ENCODE assay signal across 30 cellular contexts in genomic region chr2:80938463-80938862, GRCh38.
DNase-seq lines count a peak whose midpoint lies in the region; ATAC-seq, FAIRE-seq and TF ChIP-seq lines count a peak whose summit lies in the region.
"Had no signal": no experiment of that assay in that cellular context is flagged by ENCODE, and none has a peak within 500 bp of the region (broad histone marks: within the 10 kb centered on the region; RNA-seq: fewer than 3 reads in every experiment).

No MANE protein-coding gene starts in this region.

- CTCF ChIA-PET in HepG2 (lab: Yijun Ruan, JAX; ENCODE audit: low intra/inter-chr PET ratio, low total read pairs) (no interaction called here), A549 (lab: Yijun Ruan, JAX) (no interaction called here)

- TF ChIP-seq POLR2A in HepG2 (IDR thresholded peaks at IDR 0.05; ENCODE audit: insufficient read depth in 1 of 2, low read depth in 2 of 2, low read length in 2 of 2) (no peak), right lobe of liver (IDR thresholded peaks at IDR 0.05) (no peak), A549 (IDR thresholded peaks at IDR 0.05; ENCODE audit: low read length) (no peak)

- ATAC-seq in HepG2 (no peak), right lobe of liver (no peak), A549 (no peak)
- ATAC-seq: CD8-positive, alpha-beta T cell had no signal

- H3K36me3 ChIP-seq in HepG2 (replicated peaks in 1 of 2; ENCODE audit: control insufficient read depth in 1 of 2, insufficient read depth in 2 of 2, low read length in 2 of 2) = no peaks in the 10 kb centered on the region
- no peaks in the 10 kb centered on the region for H3K36me3 ChIP-seq in right lobe of liver
- H3K36me3 ChIP-seq: BE2C; BLaER1; BLaER1 treated with 17β-estradiol and CSF1 and Interleukin-3, amounts not matched to agents 10 nM and 100 nM had no signal

- no peaks in the 10 kb centered on the region for H3K79me2 ChIP-seq in HepG2 (ENCODE audit: insufficient read depth, low read length)

- no peak overlapping the region for H3K4me3 ChIP-seq in HepG2 (replicated peaks in 1 of 3; ENCODE audit: insufficient read depth in 1 of 3, low read depth in 2 of 3, low read length in 3 of 3)
- H3K4me3 ChIP-seq in right lobe of liver = no peak overlapping the region
- no peak overlapping the region for H3K4me3 ChIP-seq in A549
- H3K4me3 ChIP-seq: BLaER1; BLaER1 treated with 17β-estradiol and CSF1 and Interleukin-3, amounts not matched to agents 10 nM and 100 nM had no signal

- DNase-seq in HepG2 (ENCODE audit: low spot score) (no peak), right lobe of liver (no peak), A549 (ENCODE audit: low read depth in 1 of 2, low spot score in 1 of 2) (no peak), posterior vena cava (ENCODE audit: low spot score) (no peak)
- DNase-seq: 8988T; ACHN; AML-193; BE2C; C1 segment of cervical spinal cord; Caco-2; Calu3; CD4-positive, alpha-beta memory T cell; CD4-positive, alpha-beta T cell; CD4-positive, CD25-positive, alpha-beta regulatory T cell; CD8-positive, alpha-beta memory T cell; CD8-positive, alpha-beta T cell; COR-L47; DMS 273 treated with DMSO at 0.1 percent for 48 hours; DMS153; DMS53; DMS79; DMS79 treated with DMSO at 0.1 percent for 48 hours; DND-41; EL had no signal

- FAIRE-seq in HepG2 (lab: Jason Lieb, UNC) (no peak), A549 (lab: Jason Lieb, UNC) (no peak)
- FAIRE-seq: A204.1, D721Med had no signal

- no TSS peak for BruUV-seq in HepG2 (replicated peaks; lab: Mats Ljungman, UMichigan)

- H3K27me3 ChIP-seq in HepG2 (ENCODE audit: control insufficient read depth in 1 of 2, insufficient read depth in 2 of 2, low read length in 2 of 2) = no peaks in the 10 kb centered on the region
- H3K27me3 ChIP-seq in right lobe of liver = no peaks in the 10 kb centered on the region
- H3K27me3 ChIP-seq: BE2C; BLaER1; BLaER1 treated with 17β-estradiol and CSF1 and Interleukin-3, amounts not matched to agents 10 nM and 100 nM had no signal

- H3K9ac ChIP-seq in HepG2 (ENCODE audit: insufficient read depth, low read depth, low read length) = no peak overlapping the region
- H3K9ac ChIP-seq: BLaER1; BLaER1 treated with 17β-estradiol and CSF1 and Interleukin-3, amounts not matched to agents 10 nM and 100 nM had no signal

- TF ChIP-seq RAD21 in HepG2 (CRISPR knock-in tag; IDR thresholded peaks at IDR 0.05) = no peak
- no peak for TF ChIP-seq RAD21 in A549 (conservative IDR thresholded peaks at IDR 0.05 in 1 of 2, IDR thresholded peaks at IDR 0.05 in 1 of 2)

- H3K9me3 ChIP-seq in HepG2 (ENCODE audit: low read length) = peaks cover 90% of the 10 kb centered on the region
- no peaks in the 10 kb centered on the region for H3K9me3 ChIP-seq in right lobe of liver
- peaks cover 22% of the 10 kb centered on the region; the same call in 2 of the 3 replicates for H3K9me3 ChIP-seq in A549
- H3K9me3 ChIP-seq: BE2C; BLaER1; BLaER1 treated with 17β-estradiol and CSF1 and Interleukin-3, amounts not matched to agents 10 nM and 100 nM; Caco-2 had no signal

- H2AFZ ChIP-seq in HepG2 (ENCODE audit: low read length) = no peak overlapping the region

- TF ChIP-seq EP300 in HepG2 (IDR thresholded peaks at IDR 0.05; ENCODE audit: low read depth in 2 of 2, low read length in 2 of 2) (no peak), HepG2 (CRISPR knock-in tag; IDR thresholded peaks at IDR 0.05; ENCODE audit: borderline replicate concordance) (no peak), A549 (IDR thresholded peaks at IDR 0.05) (no peak)

- H3K27ac ChIP-seq in HepG2 (ENCODE audit: extremely low read length, insufficient read depth, low read length) = no peak overlapping the region
- H3K27ac ChIP-seq in right lobe of liver = no peak overlapping the region
- H3K27ac ChIP-seq in A549 = no peak overlapping the region
- H3K27ac ChIP-seq: 22Rv1; BLaER1; BLaER1 treated with 17β-estradiol and CSF1 and Interleukin-3, amounts not matched to agents 10 nM and 100 nM; C4-2B had no signal

- H3K4me1 ChIP-seq in HepG2 (ENCODE audit: insufficient read depth, low read length) = no peaks in the 10 kb centered on the region
- H3K4me1 ChIP-seq in right lobe of liver = no peaks in the 10 kb centered on the region
- no peaks in the 10 kb centered on the region for H3K4me1 ChIP-seq in A549
- H3K4me1 ChIP-seq: BE2C; BLaER1; BLaER1 treated with 17β-estradiol and CSF1 and Interleukin-3, amounts not matched to agents 10 nM and 100 nM; Caco-2 had no signal

- H3K4me2 ChIP-seq in HepG2 (ENCODE audit: low read depth, low read length) (no peak overlapping the region), A549 (no peak overlapping the region)
- H3K4me2 ChIP-seq: BLaER1; BLaER1 treated with 17β-estradiol and CSF1 and Interleukin-3, amounts not matched to agents 10 nM and 100 nM had no signal

- in situ Hi-C loops in HepG2 (cut with HindIII; ENCODE audit: extremely low pct_ligation_motif_present, low pct_unique_long_range_greater_than_20kb) = no loop called here

- intact Hi-C loops in HepG2 (cut with micrococcal nuclease; ENCODE audit: unreplicated experiment) (no loop called here), right lobe of liver (cut with DNase I) (no loop called here), posterior vena cava (cut with DNase I) (no loop called here)

- H4K20me1 ChIP-seq in HepG2 (ENCODE audit: insufficient read depth, low read length) = no peaks in the 10 kb centered on the region
- H4K20me1 ChIP-seq: BLaER1; BLaER1 treated with 17β-estradiol and CSF1 and Interleukin-3, amounts not matched to agents 10 nM and 100 nM had no signal

- TF ChIP-seq CTCF in HepG2 (CRISPR knock-in tag; IDR thresholded peaks at IDR 0.05) (no peak), right lobe of liver (IDR thresholded peaks at IDR 0.05) (no peak), A549 (IDR thresholded peaks at IDR 0.05) (no peak)

- POLR2A ChIA-PET in HepG2 (lab: Yijun Ruan, JAX) (no interaction called here), A549 (lab: Yijun Ruan, JAX) (no interaction called here)

- 5% methylated on average over 3 of the region's 3 CpGs for WGBS in HepG2 (ENCODE audit: low lambda C conversion rate)
- 40% methylated on average over 3 of the region's 3 CpGs for WGBS in right lobe of liver (ENCODE audit: insufficient coverage, low coverage, low lambda C conversion rate, missing lambda C conversion rate)
- WGBS in A549 (ENCODE audit: missing lambda C conversion rate) = 9% methylated on average over 3 of the region's 3 CpGs

TF ChIP-seq in HepG2, 621 proteins besides CTCF, POLR2A, EP300 and RAD21:
- TF ChIP-seq NR2F6 (IDR thresholded peaks at IDR 0.05) (no peak), NR2F6 (CRISPR knock-in tag; IDR thresholded peaks at IDR 0.05) (no peak), MAFK (conservative IDR thresholded peaks at IDR 0.05 in 1 of 2, IDR thresholded peaks at IDR 0.05 in 1 of 2; ENCODE audit: low read length in 2 of 2) (peak; percentile 67 to 72), MAFF (IDR thresholded peaks at IDR 0.05; ENCODE audit: low read depth, low read length) (peak; percentile 61)

TF ChIP-seq in A549, 52 proteins besides CTCF, POLR2A, EP300 and RAD21:
- TF ChIP-seq MAFK (IDR thresholded peaks at IDR 0.05; ENCODE audit: partially characterized antibody) = peak; percentile 46
- TF ChIP-seq MYC (IDR thresholded peaks at IDR 0.05; ENCODE audit: borderline replicate concordance, low read length) = no peak

Comparison
In these comparisons a context has a peak if more than half of its experiments do, and no peak if none do; other contexts are left out.
1. Of the 38 proteins assayed by ChIP-seq in both HepG2 and A549: peak only in HepG2: none; only in A549: none; in both: MAFK; in neither: 37.